11 cellular contexts compared by ENCODE assay signal in the genomic region with DNA sequence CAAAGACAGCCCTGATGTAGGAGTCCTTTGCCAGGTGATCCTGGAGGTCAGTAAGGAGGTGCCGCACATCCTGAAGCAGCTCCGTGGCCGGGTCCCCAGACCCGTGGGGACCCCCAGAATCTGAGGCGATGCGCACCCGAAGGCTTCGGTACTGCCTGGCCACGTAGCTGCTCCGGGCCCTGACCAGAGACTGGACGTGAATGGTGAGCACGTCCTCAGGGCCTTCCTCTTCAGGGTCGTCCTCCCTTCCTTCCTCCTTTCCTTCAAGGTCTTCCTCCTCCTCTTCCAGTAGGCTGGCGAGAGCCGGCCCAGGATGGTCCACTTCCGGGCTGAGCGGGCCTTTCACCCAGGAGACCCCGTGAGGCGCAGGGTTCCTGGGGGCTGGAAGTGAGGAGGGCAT. TPM values are rescaled to one million over a fixed set of nuclear protein-coding genes. Genes with fewer than 3 reads are reported as not detected.
DNase-seq lines count a peak whose midpoint lies in the region; ATAC-seq and TF ChIP-seq lines count a peak whose summit lies in the region.
"Had no signal": no experiment of that assay in that cellular context is flagged by ENCODE, and none has a peak within 500 bp of the region (broad histone marks: within the 10 kb centered on the region; RNA-seq: fewer than 3 reads in every experiment).

No MANE protein-coding gene starts in this region.

- ATAC-seq in GM21619 (IDR thresholded peaks at IDR 0.05; ENCODE audit: unreplicated experiment): no peak

- H3K9ac ChIP-seq in endodermal cell (ENCODE audit: extremely low read depth, low read length, poor library complexity, severe bottlenecking): no peak overlapping the region

- peak overlapping the region; percentile 89 for H3K4me3 Mint-ChIP-seq in activated naive CD4-positive, alpha-beta T cell treated with anti-CD3 and anti-CD28 coated beads for 36 hours
- peak overlapping the region; percentile 64 for H3K4me3 Mint-ChIP-seq in endodermal cell
- H3K4me3 Mint-ChIP-seq: neural crest cell had no signal

- H3K27ac ChIP-seq in Peyer's patch (peak overlapping the region; percentile 63 to 92 (median 74)), endodermal cell (ENCODE audit: low read depth, low read length) (no peak overlapping the region), spleen (peak overlapping the region; percentile 27 to 93 (median 78))

- H3K9me3 ChIP-seq in Peyer's patch: no peaks in the 10 kb centered on the region
- H3K9me3 ChIP-seq in endodermal cell (ENCODE audit: control insufficient read depth, low read length): no peaks in the 10 kb centered on the region
- H3K9me3 ChIP-seq in spleen: no peaks in the 10 kb centered on the region
- H3K9me3 ChIP-seq: colonic mucosa had no signal

- CTCF ChIA-PET in activated naive CD4-positive, alpha-beta T cell treated with anti-CD3 and anti-CD28 coated beads for 36 hours (lab: Charles Lee): interaction anchor here (1.1 to 2.0 kb wide), 5 partner anchors 8 to 101 kb away, joined by 3 to 7 read pairs (median 4); a partner anchor contains a TSS

- peak overlapping the region; percentile 78 for H3K27ac Mint-ChIP-seq in activated naive CD4-positive, alpha-beta T cell treated with anti-CD3 and anti-CD28 coated beads for 36 hours
- H3K27ac Mint-ChIP-seq in endodermal cell: no peak overlapping the region

- WGBS in endodermal cell (ENCODE audit: insufficient coverage in 1 of 2, insufficient read length in 1 of 2), 2 experiments: 88 to 90% methylated on average over 10 to 19 of the region's 19 CpGs
- 71 to 85% (median 82%) methylated on average over 14 to 19 of the region's 19 CpGs for WGBS in spleen, 5 donors

- H3K9me3 Mint-ChIP-seq in activated naive CD4-positive, alpha-beta T cell treated with anti-CD3 and anti-CD28 coated beads for 36 hours: no peaks in the 10 kb centered on the region
- no peaks in the 10 kb centered on the region for H3K9me3 Mint-ChIP-seq in endodermal cell
- H3K9me3 Mint-ChIP-seq: neural crest cell had no signal

- peaks cover 48% of the 10 kb centered on the region for H3K36me3 Mint-ChIP-seq in activated naive CD4-positive, alpha-beta T cell treated with anti-CD3 and anti-CD28 coated beads for 36 hours (ENCODE audit: low read depth)
- no peaks in the 10 kb centered on the region for H3K36me3 Mint-ChIP-seq in endodermal cell (ENCODE audit: low read depth)

- no peak for TF ChIP-seq CTCF in Peyer's patch (IDR thresholded peaks at IDR 0.05)
- TF ChIP-seq CTCF in endodermal cell (conservative IDR thresholded peaks at IDR 0.05): no peak
- TF ChIP-seq CTCF in spleen (IDR thresholded peaks at IDR 0.05 in 8 of 11, conservative IDR thresholded peaks at IDR 0.05 in 3 of 11): no peak

- intact Hi-C loops in activated naive CD4-positive, alpha-beta T cell treated with anti-CD3 and anti-CD28 coated beads for 36 hours (cut with micrococcal nuclease): loop anchor here (2.0 kb wide), 1 partner anchor 40 kb away; a partner anchor contains a TSS
- intact Hi-C loops in spleen (cut with DNase I; ENCODE audit: low total_unique reads): no loop called here

- H3K4me1 ChIP-seq in Peyer's patch (peaks cover 0 to 10% (median 7%) of the 10 kb centered on the region in 4 donors), endodermal cell (ENCODE audit: control insufficient read depth, insufficient read depth, low read length) (no peaks in the 10 kb centered on the region), spleen (peaks cover 21 to 53% (median 46%) of the 10 kb centered on the region in 6 donors)

- TF ChIP-seq POLR2A in Peyer's patch (IDR thresholded peaks at IDR 0.05) (no peak), spleen (IDR thresholded peaks at IDR 0.05) (no peak)

- no peaks in the 10 kb centered on the region for H3K27me3 Mint-ChIP-seq in activated naive CD4-positive, alpha-beta T cell treated with anti-CD3 and anti-CD28 coated beads for 36 hours (ENCODE audit: low read depth)
- peaks cover 16% of the 10 kb centered on the region for H3K27me3 Mint-ChIP-seq in endodermal cell (ENCODE audit: insufficient read depth)

- H3K4me3 ChIP-seq in Peyer's patch (peak overlapping the region in 1 of 4 donors; percentile 50), endodermal cell (ENCODE audit: low read length) (no peak overlapping the region), spleen (peak overlapping the region in 4 of 8 donors; percentile 49 to 70 (median 54))

- H3K36me3 ChIP-seq in Peyer's patch: no peaks in the 10 kb centered on the region
- no peaks in the 10 kb centered on the region for H3K36me3 ChIP-seq in endodermal cell (ENCODE audit: control insufficient read depth, insufficient read depth, low read length)
- peaks cover 0 to 48% (median 0%) of the 10 kb centered on the region in 6 donors for H3K36me3 ChIP-seq in spleen
- H3K36me3 ChIP-seq: colonic mucosa had no signal

- H3K4me1 Mint-ChIP-seq in activated naive CD4-positive, alpha-beta T cell treated with anti-CD3 and anti-CD28 coated beads for 36 hours (ENCODE audit: low read depth): peaks cover 34% of the 10 kb centered on the region
- H3K4me1 Mint-ChIP-seq in endodermal cell: peaks cover 2% of the 10 kb centered on the region

- DNase-seq in activated naive CD4-positive, alpha-beta T cell treated with anti-CD3 and anti-CD28 coated beads for 36 hours: no peak
- no peak for DNase-seq in activated naive CD4-positive, alpha-beta T cell (lab: John Stamatoyannopoulos, UW)
- DNase-seq in Peyer's patch: no peak
- DNase-seq in endodermal cell: no peak
- peak; percentile 78 for DNase-seq in spleen
- DNase-seq in NCI-H1105 treated with DMSO at 0.1 percent for 48 hours (lab: John Stamatoyannopoulos, UW): no peak
- DNase-seq in NCI-H1417 treated with DMSO at 0.1 percent for 48 hours (lab: John Stamatoyannopoulos, UW): no peak
- DNase-seq: GF-D8 had no signal

- H3K27me3 ChIP-seq in Peyer's patch (no peaks in the 10 kb centered on the region), endodermal cell (ENCODE audit: control insufficient read depth, insufficient read depth, low read length, poor library complexity, severe bottlenecking) (no peaks in the 10 kb centered on the region), spleen (replicated peaks in 1 of 7) (no peaks in the 10 kb centered on the region)
- H3K27me3 ChIP-seq: colonic mucosa had no signal

RNA-seq across cellular contexts. Expression of a gene that starts 7.5 kb away (rescaled TPM):
- total RNA-seq in activated naive CD4-positive, alpha-beta T cell treated with anti-CD3 and anti-CD28 coated beads for 36 hours: 100 to 1,000 TPM; 107 to 117 TPM
- total RNA-seq in Peyer's patch (10 to 100 TPM in 1 of 4 donors, 1 to 10 TPM in 3; 4.6 to 22.3 (median 7.2) TPM), endodermal cell (1 to 10 TPM; 4.8 to 6.7 TPM), spleen (10 to 100 TPM; 14.5 to 31.3 (median 26.5) TPM)
- polyA plus RNA-seq in endodermal cell (2013, experiment 1 of 2): 1.7 TPM
- 1.9 TPM for polyA plus RNA-seq in endodermal cell (2013, experiment 2 of 2)
- 10 to 100 TPM; 26.6 to 42.5 (median 36.0) TPM for polyA plus RNA-seq in spleen

RNA-seq across cellular contexts. Expression of a gene that starts 20.8 kb away (rescaled TPM):
- total RNA-seq in activated naive CD4-positive, alpha-beta T cell treated with anti-CD3 and anti-CD28 coated beads for 36 hours: 100 to 1,000 TPM; 777 to 829 TPM
- total RNA-seq in Peyer's patch: 100 to 1,000 TPM; 149 to 229 (median 186) TPM
- total RNA-seq in endodermal cell: 100 to 1,000 TPM; 607 to 646 TPM
- polyA plus RNA-seq in endodermal cell (2013, experiment 1 of 2): 602 TPM
- 584 TPM for polyA plus RNA-seq in endodermal cell (2013, experiment 2 of 2)
- 100 to 1,000 TPM; 188 to 357 (median 294) TPM for total RNA-seq in spleen
- 100 to 1,000 TPM; 147 to 175 (median 168) TPM for polyA plus RNA-seq in spleen

RNA-seq across cellular contexts. Expression of a gene that starts 28.8 kb away (rescaled TPM):
- total RNA-seq in activated naive CD4-positive, alpha-beta T cell treated with anti-CD3 and anti-CD28 coated beads for 36 hours: 10 to 100 TPM; 18.2 to 19.6 TPM
- total RNA-seq in Peyer's patch (10 to 100 TPM; 40.4 to 90.9 (median 78.6) TPM), endodermal cell (10 to 100 TPM; 10.4 to 13.7 TPM), spleen (10 to 100 TPM; 44.5 to 81.0 (median 61.8) TPM)
- 30.3 TPM for polyA plus RNA-seq in endodermal cell (2013, experiment 1 of 2)
- polyA plus RNA-seq in endodermal cell (2013, experiment 2 of 2): 23.5 TPM
- 10 to 100 TPM; 25.8 to 45.1 (median 30.7) TPM for polyA plus RNA-seq in spleen

RNA-seq across cellular contexts. Expression of a gene that starts 29.2 kb away (rescaled TPM):
- 10 to 100 TPM; 47.2 to 52.7 TPM for total RNA-seq in activated naive CD4-positive, alpha-beta T cell treated with anti-CD3 and anti-CD28 coated beads for 36 hours
- 10 to 100 TPM; 12.4 to 27.7 (median 22.8) TPM for total RNA-seq in Peyer's patch
- total RNA-seq in endodermal cell: 10 to 100 TPM; 20.7 to 24.3 TPM
- 18.4 TPM for polyA plus RNA-seq in endodermal cell (2013, experiment 1 of 2)
- polyA plus RNA-seq in endodermal cell (2013, experiment 2 of 2): 18.2 TPM
- 10 to 100 TPM; 18.1 to 29.0 (median 21.1) TPM for total RNA-seq in spleen
- polyA plus RNA-seq in spleen: 10 to 100 TPM; 22.8 to 33.5 (median 23.5) TPM

RNA-seq across cellular contexts. Expression of a gene that starts 39.0 kb away (rescaled TPM):
- total RNA-seq in activated naive CD4-positive, alpha-beta T cell treated with anti-CD3 and anti-CD28 coated beads for 36 hours: 100 to 1,000 TPM; 137 to 145 TPM
- total RNA-seq in Peyer's patch: 100 to 1,000 TPM; 138 to 276 (median 156) TPM
- 100 to 1,000 TPM; 114 to 129 TPM for total RNA-seq in endodermal cell
- polyA plus RNA-seq in endodermal cell (2013, experiment 1 of 2): 72.3 TPM
- 68.9 TPM for polyA plus RNA-seq in endodermal cell (2013, experiment 2 of 2)
- 100 to 1,000 TPM; 119 to 293 (median 191) TPM for total RNA-seq in spleen
- polyA plus RNA-seq in spleen: 100 to 1,000 TPM; 196 to 370 (median 216) TPM
